ENCODE assay signal across 8 cellular contexts in genomic region chr15:90249123-90249863, GRCh38. TPM values are rescaled to one million over a fixed set of nuclear protein-coding genes. Genes with fewer than 3 reads are reported as not detected.
A peak's percentile ranks its signal among the peaks of the same experiment; 100 is the strongest.
DNase-seq lines count a peak whose midpoint lies in the region; ATAC-seq and TF ChIP-seq lines count a peak whose summit lies in the region.

Gene TTLL13, plus strand, starts transcription at chr15:90249556. Its CDS starts 1,075 bp downstream, at chr15:90250631.

- H3K4me1 Mint-ChIP-seq in activated naive CD4-positive, alpha-beta T cell treated with anti-CD3 and anti-CD28 coated beads for 36 hours (ENCODE audit: low read depth) = peaks cover 13% of the 10 kb centered on the region

- H3K4me3 ChIP-seq in gastroesophageal sphincter (peak within 1 kb of the TSS; percentile 28 to 64), neuron (ENCODE audit: low read length) (peak within 1 kb of the TSS; percentile 81)

- H3K27me3 ChIP-seq in gastroesophageal sphincter = no peaks in the 10 kb centered on the region
- no peaks in the 10 kb centered on the region for H3K27me3 ChIP-seq in neuron (ENCODE audit: insufficient read depth, low read length)

- H3K4me3 Mint-ChIP-seq in activated naive CD4-positive, alpha-beta T cell treated with anti-CD3 and anti-CD28 coated beads for 36 hours = peak within 1 kb of the TSS; percentile 62

- intact Hi-C loops in activated naive CD4-positive, alpha-beta T cell treated with anti-CD3 and anti-CD28 coated beads for 36 hours (cut with micrococcal nuclease) = loop anchor here (2.0 kb wide), 1 partner anchor 16 kb away; the partner anchor contains the start of gene NGRN

- CTCF ChIA-PET in RWPE1 (lab: Yijun Ruan, JAX) = interaction anchor here (0.5 to 1.2 kb wide), 2 partner anchors 44 to 445 kb away, joined by 3 to 10 read pairs; no protein-coding TSS in a partner anchor
- CTCF ChIA-PET in activated naive CD4-positive, alpha-beta T cell treated with anti-CD3 and anti-CD28 coated beads for 36 hours (lab: Charles Lee) = interaction anchor here (0.6 to 0.7 kb wide), 2 partner anchors 176 to 217 kb away, joined by 3 to 4 read pairs; no protein-coding TSS in a partner anchor

- in situ Hi-C loops in ACHN (cut with HindIII; ENCODE audit: low pct_ligation_motif_present, low pct_unique_long_range_greater_than_20kb, low sequenced_read_pairs) = no loop called here

- no peak for TF ChIP-seq EP300 in gastroesophageal sphincter (IDR thresholded peaks at IDR 0.05)

- no peaks in the 10 kb centered on the region for H3K27me3 Mint-ChIP-seq in activated naive CD4-positive, alpha-beta T cell treated with anti-CD3 and anti-CD28 coated beads for 36 hours (ENCODE audit: low read depth)

- H2AFZ ChIP-seq in neuron (ENCODE audit: low read depth, low read length) = peak within 1 kb of the TSS; percentile 89

- no peaks in the 10 kb centered on the region for H3K9me3 Mint-ChIP-seq in activated naive CD4-positive, alpha-beta T cell treated with anti-CD3 and anti-CD28 coated beads for 36 hours

- H3K27ac ChIP-seq in RWPE1 (peak within 1 kb of the TSS; percentile 50), gastroesophageal sphincter (peak within 1 kb of the TSS in 3 of 4 donors; percentile 51 to 70 (median 55)), substantia nigra (ENCODE audit: low read depth, low read length, poor library complexity, severe bottlenecking) (no peak within 1 kb of the TSS)

- no peaks in the 10 kb centered on the region for H3K36me3 Mint-ChIP-seq in activated naive CD4-positive, alpha-beta T cell treated with anti-CD3 and anti-CD28 coated beads for 36 hours (ENCODE audit: low read depth)

- ATAC-seq in GM19395 (IDR thresholded peaks at IDR 0.05; ENCODE audit: unreplicated experiment) (peak; percentile 52), gastroesophageal sphincter (peak; percentile 96)

- H3K4me1 ChIP-seq in gastroesophageal sphincter = peaks cover 0 to 16% (median 5%) of the 10 kb centered on the region in 3 donors
- peaks cover 2% of the 10 kb centered on the region for H3K4me1 ChIP-seq in neuron (ENCODE audit: insufficient read depth, low read length)

- peak; percentile 82 for DNase-seq in ACHN
- peak; percentile 90 for DNase-seq in LoVo (ENCODE audit: low spot score)
- peak; percentile 81 for DNase-seq in RWPE1 (ENCODE audit: low spot score)
- DNase-seq in activated naive CD4-positive, alpha-beta T cell treated with anti-CD3 and anti-CD28 coated beads for 36 hours = peak; percentile 87
- peak; percentile 23 to 98 (median 78) for DNase-seq in substantia nigra (lab: John Stamatoyannopoulos, UW)

- POLR2A ChIA-PET in RWPE1 (lab: Yijun Ruan, JAX; ENCODE audit: low non-redundant PET) = interaction anchor here (0.5 to 0.8 kb wide), 3 partner anchors 48 to 521 kb away, joined by 3 read pairs; partner anchors contain the start of gene SEMA4B

- no peaks in the 10 kb centered on the region for H3K36me3 ChIP-seq in gastroesophageal sphincter
- H3K36me3 ChIP-seq in neuron (ENCODE audit: insufficient read depth, low read length) = no peaks in the 10 kb centered on the region

- no peak for TF ChIP-seq CTCF in RWPE1 (conservative IDR thresholded peaks at IDR 0.05; ENCODE audit: low read depth)
- TF ChIP-seq CTCF in gastroesophageal sphincter (IDR thresholded peaks at IDR 0.05) = peak in 1 of 4 experiments; percentile 23

- TF ChIP-seq POLR2A in gastroesophageal sphincter (IDR thresholded peaks at IDR 0.05) = no peak

- H3K27ac Mint-ChIP-seq in activated naive CD4-positive, alpha-beta T cell treated with anti-CD3 and anti-CD28 coated beads for 36 hours = peak within 1 kb of the TSS; percentile 5

- H3K9me3 ChIP-seq in gastroesophageal sphincter = no peaks in the 10 kb centered on the region
- H3K9me3 ChIP-seq in neuron (ENCODE audit: low read length) = no peaks in the 10 kb centered on the region

- WGBS in gastroesophageal sphincter (ENCODE audit: low coverage in 1 of 2), 2 donors = 0% methylated on average over 12 to 17 of the region's 45 CpGs

RNA-seq across cellular contexts. Expression of gene TTLL13, which starts in this region (rescaled TPM):
- total RNA-seq in activated naive CD4-positive, alpha-beta T cell treated with anti-CD3 and anti-CD28 coated beads for 36 hours = under 1 TPM; 0.15 to 0.26 TPM
- under 1 TPM in 1 of 4 donors, not detected in 3; 0.54 TPM for total RNA-seq in gastroesophageal sphincter

Comparison
In these comparisons a context has a peak if more than half of its experiments do, and no peak if none do; other contexts are left out.
1. Peak in DNase-seq in activated naive CD4-positive, alpha-beta T cell treated with anti-CD3 and anti-CD28 coated beads for 36 hours; RNA of the gene not detected or under 1 TPM.
2. Peak in ATAC-seq, H3K4me3 ChIP-seq and H3K27ac ChIP-seq in gastroesophageal sphincter; RNA of the gene not detected or under 1 TPM.